In genomic region chr1:72066431-72066830, GRCh38 we compare ENCODE assay signal across 15 cellular contexts.
DNase-seq lines count a peak whose midpoint lies in the region; ATAC-seq and TF ChIP-seq lines count a peak whose summit lies in the region.
"Had no signal": no experiment of that assay in that cellular context is flagged by ENCODE, and none has a peak within 500 bp of the region (broad histone marks: within the 10 kb centered on the region; RNA-seq: fewer than 3 reads in every experiment).

No MANE protein-coding gene starts in this region.

- POLR2A ChIA-PET in BJ (lab: Charles Lee): no interaction called here

- TF ChIP-seq CTCF in BJ (IDR thresholded peaks at IDR 0.05; ENCODE audit: insufficient read depth, low read depth, low read length): no peak
- TF ChIP-seq CTCF in fibroblast of mammary gland (conservative IDR thresholded peaks at IDR 0.05; ENCODE audit: control insufficient read depth, insufficient read depth, low read depth, low read length): no peak
- no peak for TF ChIP-seq CTCF in thyroid gland (IDR thresholded peaks at IDR 0.05)

- no peaks in the 10 kb centered on the region for H3K79me2 ChIP-seq in GM23248 (ENCODE audit: insufficient read depth)

- H2BK12ac ChIP-seq in neuronal stem cell (ENCODE audit: low read length): no peak overlapping the region

- H3K4me1 ChIP-seq in GM23248 (ENCODE audit: insufficient read depth): no peaks in the 10 kb centered on the region
- peaks cover 0 to 2% of the 10 kb centered on the region in 2 donors for H3K4me1 ChIP-seq in neuronal stem cell (ENCODE audit: control insufficient read depth in 2 of 2, insufficient read depth in 1 of 2, low read depth in 1 of 2, low read length in 2 of 2)
- H3K4me1 ChIP-seq in thyroid gland: no peaks in the 10 kb centered on the region
- H3K4me1 ChIP-seq: SJSA1 had no signal

- H3K4me3 ChIP-seq in BJ (ENCODE audit: low read depth, low read length): no peak overlapping the region
- no peak overlapping the region for H3K4me3 ChIP-seq in GM23248
- H3K4me3 ChIP-seq in fibroblast of mammary gland (ENCODE audit: control insufficient read depth, low read depth, low read length): no peak overlapping the region
- no peak overlapping the region for H3K4me3 ChIP-seq in neuronal stem cell (ENCODE audit: low read length in 2 of 2)
- H3K4me3 ChIP-seq in thyroid gland (replicated peaks in 1 of 3): no peak overlapping the region
- H3K4me3 ChIP-seq: PC-9, SJSA1 had no signal

- no peak overlapping the region for H4K8ac ChIP-seq in neuronal stem cell (ENCODE audit: low read depth, low read length)

- H3K4me2 ChIP-seq in GM23248 (ENCODE audit: unreplicated experiment) (no peak overlapping the region), neuronal stem cell (ENCODE audit: insufficient read depth, low read length, poor library complexity, severe bottlenecking) (no peak overlapping the region)
- H3K4me2 ChIP-seq: PC-9 had no signal

- intact Hi-C loops in thyroid gland (cut with DNase I): no loop called here

- H3K14ac ChIP-seq in neuronal stem cell (ENCODE audit: low read length): no peak overlapping the region

- no peak overlapping the region for H4K91ac ChIP-seq in neuronal stem cell (ENCODE audit: low read depth, low read length, poor library complexity)

- no peak for TF ChIP-seq POLR2A in thyroid gland (IDR thresholded peaks at IDR 0.05)

- H3K9ac ChIP-seq in GM23248 (no peak overlapping the region), neuronal stem cell (ENCODE audit: low read depth, low read length, poor library complexity) (no peak overlapping the region)

- H2BK120ac ChIP-seq in neuronal stem cell (ENCODE audit: low read depth, low read length): no peak overlapping the region

- H3K36me3 ChIP-seq in BJ (ENCODE audit: control insufficient read depth, insufficient read depth, low read length) (no peaks in the 10 kb centered on the region), GM23248 (ENCODE audit: low read depth) (no peaks in the 10 kb centered on the region), neuronal stem cell (replicated peaks in 1 of 2; ENCODE audit: control insufficient read depth in 2 of 2, insufficient read depth in 2 of 2, low read length in 2 of 2) (no peaks in the 10 kb centered on the region), thyroid gland (no peaks in the 10 kb centered on the region)
- H3K36me3 ChIP-seq: SJSA1 had no signal

- no peak overlapping the region for H3K18ac ChIP-seq in neuronal stem cell (ENCODE audit: low read length)

- no peaks in the 10 kb centered on the region for H3K27me3 ChIP-seq in BJ (ENCODE audit: control insufficient read depth, insufficient read depth, low read length)
- H3K27me3 ChIP-seq in GM23248 (replicated peaks; ENCODE audit: insufficient read depth): no peaks in the 10 kb centered on the region
- H3K27me3 ChIP-seq in neuronal stem cell (ENCODE audit: control insufficient read depth in 3 of 3, insufficient read depth in 3 of 3, low read depth in 1 of 3, low read length in 3 of 3): no peaks in the 10 kb centered on the region
- no peaks in the 10 kb centered on the region for H3K27me3 ChIP-seq in thyroid gland
- H3K27me3 ChIP-seq: SJSA1 had no signal

- CTCF ChIA-PET in BJ (lab: Yijun Ruan, JAX): interaction anchor here (0.9 kb wide), 1 partner anchor 23 kb away, joined by 3 read pairs; no protein-coding TSS in a partner anchor

- no peaks in the 10 kb centered on the region for H3F3A ChIP-seq in GM23248 (ENCODE audit: insufficient read depth)

- no peak overlapping the region for H2BK5ac ChIP-seq in neuronal stem cell (ENCODE audit: low read length)

- no peak for ATAC-seq in GM21515 (IDR thresholded peaks at IDR 0.05; ENCODE audit: unreplicated experiment)
- no peak for ATAC-seq in HG03439 (IDR thresholded peaks at IDR 0.05; ENCODE audit: unreplicated experiment)

- H3K79me1 ChIP-seq in neuronal stem cell (ENCODE audit: low read depth, low read length): no peaks in the 10 kb centered on the region

- 38 to 42% methylated on average over 7 of the region's 7 CpGs for WGBS in GM23248 (ENCODE audit: low coverage in 1 of 2, low lambda C conversion rate in 2 of 2, missing lambda C conversion rate in 2 of 2), 2 experiments
- WGBS in neuronal stem cell (ENCODE audit: extremely low coverage in 2 of 2, insufficient read length in 2 of 2, insufficient replicate concordance in 1 of 2), 2 donors: no CpG with 5 or more reads among the region's 7 CpGs
- 64 to 80% methylated on average over 7 of the region's 7 CpGs for WGBS in thyroid gland, 2 donors

- H3K9me3 ChIP-seq in GM23248 (ENCODE audit: low read depth) (no peaks in the 10 kb centered on the region), neuronal stem cell (replicated peaks in 1 of 2; ENCODE audit: control insufficient read depth in 2 of 2, insufficient read depth in 1 of 2, low read depth in 1 of 2, low read length in 2 of 2) (no peaks in the 10 kb centered on the region), thyroid gland (no peaks in the 10 kb centered on the region)
- H3K9me3 ChIP-seq: SJSA1 had no signal

- H2AFZ ChIP-seq in GM23248 (peak overlapping the region; percentile 44), neuronal stem cell (ENCODE audit: low read length) (peak overlapping the region; percentile 13)
- H2AFZ ChIP-seq: PC-9 had no signal

- H3K23ac ChIP-seq in neuronal stem cell (ENCODE audit: low read depth, low read length, poor library complexity): no peak overlapping the region

- H3K9me2 ChIP-seq in GM23248 (ENCODE audit: insufficient read depth): no peaks in the 10 kb centered on the region

- in situ Hi-C loops in GM23248 (cut with MboI): no loop called here

- H4K20me1 ChIP-seq in GM23248 (ENCODE audit: insufficient read depth): no peaks in the 10 kb centered on the region

- DNase-seq in BJ (ENCODE audit: low read depth) (peak; percentile 5), GM23248 (peak; percentile 8), fibroblast of mammary gland (ENCODE audit: low read depth) (peak; percentile 0), neuronal stem cell (ENCODE audit: low spot score) (no peak), thyroid gland (no peak)
- DNase-seq: Calu3, EL, NCI-H1092 treated with DMSO at 0.1 percent for 48 hours, NCI-H1694 treated with DMSO at 0.1 percent for 48 hours, NCI-H2107, NCI-H510A treated with DMSO at 0.1 percent for 48 hours, PC-9 had no signal

- H2BK15ac ChIP-seq in neuronal stem cell (ENCODE audit: low read length): no peak overlapping the region

- H3K27ac ChIP-seq in GM23248 (no peak overlapping the region), neuronal stem cell (replicated peaks; ENCODE audit: low read length) (no peak overlapping the region), thyroid gland (no peak overlapping the region)
- H3K27ac ChIP-seq: PC-9, SJSA1 had no signal

- H3K4ac ChIP-seq in neuronal stem cell (ENCODE audit: low read length): no peak overlapping the region

- H2AK5ac ChIP-seq in neuronal stem cell (ENCODE audit: low read depth, low read length): no peak overlapping the region

Comparison
In these comparisons a context has a peak if more than half of its experiments do, and no peak if none do; other contexts are left out.
1. DNase-seq: peak in BJ (single experiment), GM23248 (single experiment) and fibroblast of mammary gland (single experiment); none in neuronal stem cell (single experiment) and thyroid gland (0 of 2).